ENCODE assay signal across 8 cellular contexts in genomic region chr1:233327938-233328660, GRCh38. TPM values are rescaled to one million over a fixed set of nuclear protein-coding genes. Genes with fewer than 3 reads are reported as not detected.
A peak's percentile ranks its signal among the peaks of the same experiment; 100 is the strongest.
DNase-seq lines count a peak whose midpoint lies in the region; ATAC-seq, FAIRE-seq and TF ChIP-seq lines count a peak whose summit lies in the region.

No MANE protein-coding gene starts in this region.

- FAIRE-seq in D721Med (lab: Jason Lieb, UNC), result no peak

- H3K27ac ChIP-seq in HL-60 (replicated peaks) (peak overlapping the region; percentile 54), upper lobe of left lung (peak overlapping the region; percentile 62 to 89 (median 82))

- TF ChIP-seq EP300 in upper lobe of left lung (IDR thresholded peaks at IDR 0.05), result no peak

- H3K4me1 Mint-ChIP-seq in endothelial cell (ENCODE audit: unreplicated experiment) (no peaks in the 10 kb centered on the region), naive B cell (peaks cover 18 to 21% (median 21%) of the 10 kb centered on the region in 3 donors)

- WGBS in upper lobe of left lung, 2 donors, result 4% methylated on average over 11 of the region's 105 CpGs; no CpG with 5 or more reads in 1 of the 2 donors

- H3K36me3 Mint-ChIP-seq in endothelial cell (ENCODE audit: low read depth, unreplicated experiment) (no peaks in the 10 kb centered on the region), naive B cell (no peaks in the 10 kb centered on the region)

- no peaks in the 10 kb centered on the region for H3K9me3 Mint-ChIP-seq in endothelial cell (ENCODE audit: unreplicated experiment)
- H3K9me3 Mint-ChIP-seq in naive B cell, result no peaks in the 10 kb centered on the region

- H3K4me3 ChIP-seq in HL-60 (replicated peaks; ENCODE audit: insufficient read depth, low read length) (peak overlapping the region; percentile 74), upper lobe of left lung (peak overlapping the region; percentile 62 to 80 (median 66))

- TF ChIP-seq CTCF in GM20000 (IDR thresholded peaks at IDR 0.05; ENCODE audit: extremely low read depth, missing control alignments) (no peak), HL-60 (IDR thresholded peaks at IDR 0.05; ENCODE audit: insufficient read depth, low read length) (no peak), endothelial cell (IDR thresholded peaks at IDR 0.05; ENCODE audit: unreplicated experiment) (no peak), upper lobe of left lung (IDR thresholded peaks at IDR 0.05) (peak in 1 of 6 experiments; percentile 14), D721Med (IDR thresholded peaks at IDR 0.05; ENCODE audit: insufficient read depth, missing control alignments) (no peak)

- DNase-seq in D341Med (ENCODE audit: low spot score), result peak; percentile 74
- DNase-seq in GM20000 (ENCODE audit: low spot score), result peak; percentile 48
- DNase-seq in HL-60 (ENCODE audit: low read depth in 1 of 2, low spot score in 1 of 2), result peak in 1 of 2 experiments; percentile 20
- peak; percentile 20 for DNase-seq in activated CD4-positive, alpha-beta T cell treated with anti-CD3 and anti-CD28 coated beads for 4 hours
- DNase-seq in endothelial cell (ENCODE audit: low spot score), result peak; percentile 20
- peak; percentile 46 for DNase-seq in naive B cell
- peak; percentile 32 to 91 for DNase-seq in upper lobe of left lung
- DNase-seq in D721Med (ENCODE audit: insufficient read length, low spot score), result no peak

- H3K27me3 ChIP-seq in HL-60 (ENCODE audit: insufficient read depth, poor library complexity, severe bottlenecking) (no peaks in the 10 kb centered on the region), upper lobe of left lung (peaks cover 0 to 14% (median 0%) of the 10 kb centered on the region in 4 donors)

- H3K27me3 Mint-ChIP-seq in endothelial cell (ENCODE audit: unreplicated experiment) (peaks cover 12% of the 10 kb centered on the region), naive B cell (peaks cover 0 to 15% (median 14%) of the 10 kb centered on the region in 3 donors)

- peaks cover 5 to 27% (median 19%) of the 10 kb centered on the region in 4 donors for H3K4me1 ChIP-seq in upper lobe of left lung

- no peaks in the 10 kb centered on the region for H3K36me3 ChIP-seq in upper lobe of left lung

- H3K27ac Mint-ChIP-seq in endothelial cell (ENCODE audit: unreplicated experiment) (no peak overlapping the region), naive B cell (no peak overlapping the region)

- H3K4me3 Mint-ChIP-seq in endothelial cell (ENCODE audit: unreplicated experiment), result no peak overlapping the region
- peak overlapping the region in 4 of 8 donors; percentile 67 to 91 (median 76) for H3K4me3 Mint-ChIP-seq in naive B cell

- ATAC-seq in naive B cell (ENCODE audit: low read depth in 2 of 2), result peak; percentile 10 to 18
- ATAC-seq in upper lobe of left lung (ENCODE audit: low FRiP score in 2 of 2), result peak in 1 of 2 donors; percentile 55

- TF ChIP-seq POLR2A in upper lobe of left lung (IDR thresholded peaks at IDR 0.05), result peak in 1 of 4 donors; percentile 1

- H3K9me3 ChIP-seq in upper lobe of left lung, result no peaks in the 10 kb centered on the region

RNA-seq across cellular contexts. Expression of gene MAP3K21, which starts 0.6 kb away (rescaled TPM):
- total RNA-seq in endothelial cell (ENCODE audit: unreplicated experiment) (0.67 TPM), upper lobe of left lung (10 to 100 TPM in 4 of 6 donors, 1 to 10 TPM in 2; 6.0 to 22.0 (median 12.9) TPM)
- polyA plus RNA-seq in naive B cell (ENCODE audit: low read depth in 6 of 6), result 1 to 10 TPM in 2 of 6 donors, under 1 TPM in 4; 0.47 to 1.6 (median 0.94) TPM

RNA-seq across cellular contexts. Expression of gene PCNX2, which starts 32.6 kb away (rescaled TPM):
- total RNA-seq in endothelial cell (ENCODE audit: unreplicated experiment) (24.0 TPM), upper lobe of left lung (10 to 100 TPM in 3 of 6 donors, 1 to 10 TPM in 3; 8.2 to 27.2 (median 14.5) TPM)
- 1 to 10 TPM in 4 of 6 donors, under 1 TPM in 1, not detected in 1; 0.66 to 5.4 (median 2.4) TPM for polyA plus RNA-seq in naive B cell (ENCODE audit: low read depth in 6 of 6)
